ENCODE assay signal across 26 cellular contexts in genomic region chr22:43408009-43408408, GRCh38. TPM values are rescaled to one million over a fixed set of nuclear protein-coding genes. Genes with fewer than 3 reads are reported as not detected.
"Had no signal": no experiment of that assay in that cellular context is flagged by ENCODE, and none has a peak within 500 bp of the region (broad histone marks: within the 10 kb centered on the region; RNA-seq: fewer than 3 reads in every experiment).

No MANE protein-coding gene starts in this region.

- H3K4me3 ChIP-seq: mucosa of descending colon, psoas muscle, spleen, tibial artery, upper lobe of right lung, vagina had no signal

- H3K9me3 Mint-ChIP-seq: endodermal cell; naive thymus-derived CD8-positive, alpha-beta T cell; stimulated activated memory B cell treated with anti-CD40 and anti-IgM and Interleukin-4, amounts not matched to agents 10 μg/mL and 1 μg/mL and 100 μg/mL, for 72 hours; stimulated activated naive CD8-positive, alpha-beta T cell treated with anti-CD3 and anti-CD28 coated beads, Interleukin-15, Interleukin-2, amounts not matched to agents 100 ng/mL and 50 ng/mL, for 24 hours had no signal

- ATAC-seq: left colon; mucosa of descending colon; naive thymus-derived CD8-positive, alpha-beta T cell; psoas muscle; sciatic nerve; stimulated activated memory B cell treated with anti-CD40 and anti-IgM and Interleukin-4, amounts not matched to agents 10 μg/mL and 1 μg/mL and 100 μg/mL, for 72 hours; upper lobe of right lung had no signal

- H3K36me3 Mint-ChIP-seq: stimulated activated memory B cell treated with anti-CD40 and anti-IgM and Interleukin-4, amounts not matched to agents 10 μg/mL and 1 μg/mL and 100 μg/mL, for 72 hours had no signal

- H3K9me3 ChIP-seq: mucosa of descending colon, neutrophil, psoas muscle, spleen, tibial artery, upper lobe of right lung, vagina had no signal

- H3K4me3 Mint-ChIP-seq: endodermal cell; naive thymus-derived CD8-positive, alpha-beta T cell; stimulated activated memory B cell treated with anti-CD40 and anti-IgM and Interleukin-4, amounts not matched to agents 10 μg/mL and 1 μg/mL and 100 μg/mL, for 72 hours; stimulated activated naive CD8-positive, alpha-beta T cell treated with anti-CD3 and anti-CD28 coated beads, Interleukin-15, Interleukin-2, amounts not matched to agents 100 ng/mL and 50 ng/mL, for 24 hours had no signal

- H3K4me1 Mint-ChIP-seq: stimulated activated memory B cell treated with anti-CD40 and anti-IgM and Interleukin-4, amounts not matched to agents 10 μg/mL and 1 μg/mL and 100 μg/mL, for 72 hours had no signal

- H3K27ac Mint-ChIP-seq: endodermal cell; naive thymus-derived CD8-positive, alpha-beta T cell; stimulated activated memory B cell treated with anti-CD40 and anti-IgM and Interleukin-4, amounts not matched to agents 10 μg/mL and 1 μg/mL and 100 μg/mL, for 72 hours; stimulated activated naive CD8-positive, alpha-beta T cell treated with anti-CD3 and anti-CD28 coated beads, Interleukin-15, Interleukin-2, amounts not matched to agents 100 ng/mL and 50 ng/mL, for 24 hours had no signal

- H3K27me3 ChIP-seq: vagina had no signal

- H3K27ac ChIP-seq: neutrophil, psoas muscle, spleen, tibial artery, upper lobe of right lung, vagina had no signal

- DNase-seq: effector CD4-positive, alpha-beta T cell; endodermal cell; erythroblast; foreskin melanocyte; head of caudate nucleus; hippocampal formation; left colon; psoas muscle; retina; stimulated activated CD4-positive, alpha-beta T cell treated with anti-CD3 and anti-CD28 coated beads, Interleukin-15, amount 100 ng/mL, for 24 hours; stimulated activated CD4-positive, alpha-beta T cell treated with anti-CD3 and anti-CD28 coated beads, Interleukin-1b, Interleukin-23, amount 100 ng/mL, for 48 hours; stimulated activated CD4-positive, alpha-beta T cell treated with anti-CD3 and anti-CD28 coated beads, Interleukin-4, amount 100 ng/mL, for 24 hours; tibial artery; upper lobe of right lung had no signal

- H3K4me1 ChIP-seq: psoas muscle, upper lobe of right lung, vagina had no signal

- H3K36me3 ChIP-seq: neutrophil, spleen, tibial artery, upper lobe of right lung, vagina had no signal

RNA-seq across cellular contexts. Expression of gene MPPED1, which starts 3.8 kb away (rescaled TPM):
- total RNA-seq: dermis microvascular lymphatic vessel endothelial cell; endothelial cell of umbilical vein; kidney epithelial cell; left colon; naive thymus-derived CD8-positive, alpha-beta T cell; osteoblast; psoas muscle; upper lobe of right lung had no signal
- polyA plus RNA-seq: endothelial cell of umbilical vein had no signal
